ENCODE assay signal across 11 cellular contexts in the genomic region with DNA sequence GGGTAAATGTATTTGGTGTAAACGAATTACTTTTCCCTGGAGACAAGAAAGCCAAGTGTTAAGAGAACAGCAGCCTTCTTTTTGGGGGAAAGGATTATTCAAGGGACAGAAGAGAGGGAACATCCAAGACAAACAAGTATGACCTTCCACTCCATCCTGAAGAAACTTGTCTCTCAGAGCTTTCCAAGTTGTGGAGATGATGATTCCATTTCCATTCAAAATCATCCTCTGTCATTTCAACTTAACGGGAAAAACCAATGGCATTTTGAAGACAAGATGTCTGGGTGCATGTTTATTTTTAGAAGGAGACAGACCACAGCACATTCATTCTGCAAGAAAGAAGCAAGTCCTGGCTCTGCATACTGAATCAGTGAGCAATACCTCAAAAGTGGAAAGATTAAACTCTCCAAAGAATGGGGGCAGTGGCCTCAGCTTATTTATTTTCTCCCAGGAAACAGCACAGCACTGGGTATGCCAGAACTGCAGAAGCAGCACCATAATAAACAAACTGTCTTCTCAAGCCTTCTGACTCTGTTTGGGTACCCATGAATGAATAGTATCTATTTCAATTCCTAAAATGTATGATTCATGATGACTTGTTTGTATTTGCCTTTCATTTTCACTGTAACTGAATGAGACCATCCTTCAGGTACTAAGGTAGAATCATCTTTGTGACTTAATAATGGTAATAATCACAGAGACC.
DNase-seq lines count a peak whose midpoint lies in the region; TF ChIP-seq lines count a peak whose summit lies in the region.
"Had no signal": no experiment of that assay in that cellular context is flagged by ENCODE, and none has a peak within 500 bp of the region (broad histone marks: within the 10 kb centered on the region; RNA-seq: fewer than 3 reads in every experiment).

No MANE protein-coding gene starts in this region.

- WGBS in esophagus muscularis mucosa, result 25% methylated on average over 2 of the region's 2 CpGs

- H3K4me2 ChIP-seq in OCI-LY3 (ENCODE audit: low read length), result peak overlapping the region; percentile 26; the same call in 1 of the 2 replicates
- H3K4me2 ChIP-seq in osteoblast (ENCODE audit: insufficient read depth, low read length), result peak overlapping the region; percentile 62

- H3K27ac ChIP-seq in OCI-LY3 (ENCODE audit: low read length), result no peak overlapping the region
- no peak overlapping the region for H3K27ac ChIP-seq in esophagus muscularis mucosa (replicated peaks in 1 of 4)
- peak overlapping the region; percentile 76 for H3K27ac ChIP-seq in osteoblast (ENCODE audit: low read depth, low read length)
- H3K27ac ChIP-seq: heart right ventricle had no signal

- TF ChIP-seq POLR2A in esophagus muscularis mucosa (IDR thresholded peaks at IDR 0.05; ENCODE audit: low read depth), result no peak

- POLR2A ChIA-PET in BJ (lab: Charles Lee), result no interaction called here

- H3K36me3 ChIP-seq in BJ (ENCODE audit: control insufficient read depth, insufficient read depth, low read length) (no peaks in the 10 kb centered on the region), OCI-LY3 (replicated peaks; ENCODE audit: low read depth, low read length) (no peaks in the 10 kb centered on the region), esophagus muscularis mucosa (no peaks in the 10 kb centered on the region), osteoblast (ENCODE audit: insufficient read depth, low read length) (no peaks in the 10 kb centered on the region)
- H3K36me3 ChIP-seq: heart right ventricle had no signal

- H2AFZ ChIP-seq in OCI-LY3 (ENCODE audit: low read depth, low read length) (no peak overlapping the region), osteoblast (ENCODE audit: low read length) (peak overlapping the region; percentile 30)

- intact Hi-C loops in esophagus muscularis mucosa (cut with DNase I), result no loop called here

- CTCF ChIA-PET in BJ (lab: Yijun Ruan, JAX), result interaction anchor here (1.0 to 2.2 kb wide), 3 partner anchors 8 to 276 kb away, joined by 3 to 6 read pairs (median 3); no protein-coding TSS in a partner anchor

- H3K4me3 ChIP-seq in BJ (ENCODE audit: low read depth, low read length) (no peak overlapping the region), OCI-LY3 (ENCODE audit: low read length) (no peak overlapping the region), esophagus muscularis mucosa (no peak overlapping the region), osteoblast (ENCODE audit: insufficient read depth, low read length) (peak overlapping the region; percentile 24)
- H3K4me3 ChIP-seq: heart right ventricle had no signal

- H3K79me2 ChIP-seq in OCI-LY3 (ENCODE audit: low read length) (no peaks in the 10 kb centered on the region), osteoblast (ENCODE audit: insufficient read depth, low read length) (no peaks in the 10 kb centered on the region)

- no peak for TF ChIP-seq EP300 in esophagus muscularis mucosa (IDR thresholded peaks at IDR 0.05)

- peaks cover 26% of the 10 kb centered on the region for H3K4me1 ChIP-seq in OCI-LY3 (ENCODE audit: low read length)
- peaks cover 0 to 8% (median 3%) of the 10 kb centered on the region in 4 donors for H3K4me1 ChIP-seq in esophagus muscularis mucosa
- H3K4me1 ChIP-seq in osteoblast (ENCODE audit: insufficient read depth, low read length), result peaks cover 34% of the 10 kb centered on the region

- TF ChIP-seq CTCF in BJ (IDR thresholded peaks at IDR 0.05; ENCODE audit: insufficient read depth, low read depth, low read length) (no peak), OCI-LY3 (IDR thresholded peaks at IDR 0.05; ENCODE audit: low read depth, low read length) (no peak), esophagus muscularis mucosa (IDR thresholded peaks at IDR 0.05) (no peak), osteoblast (IDR thresholded peaks at IDR 0.05; ENCODE audit: extremely low read depth, low read depth, low read length) (no peak)

- no peaks in the 10 kb centered on the region for H4K20me1 ChIP-seq in OCI-LY3 (ENCODE audit: insufficient read depth, low read length)
- no peaks in the 10 kb centered on the region for H4K20me1 ChIP-seq in osteoblast (ENCODE audit: insufficient read depth, low read length)

- no peaks in the 10 kb centered on the region for H3K27me3 ChIP-seq in BJ (ENCODE audit: control insufficient read depth, insufficient read depth, low read length)
- no peaks in the 10 kb centered on the region for H3K27me3 ChIP-seq in OCI-LY3 (ENCODE audit: low read depth, low read length)
- no peaks in the 10 kb centered on the region for H3K27me3 ChIP-seq in esophagus muscularis mucosa
- no peaks in the 10 kb centered on the region for H3K27me3 ChIP-seq in osteoblast (ENCODE audit: insufficient read depth, low read length)
- H3K27me3 ChIP-seq: heart right ventricle had no signal

- peak; percentile 73 for DNase-seq in BJ (ENCODE audit: low read depth)
- DNase-seq in esophagus muscularis mucosa (ENCODE audit: extremely low spot score), result peak; percentile 39
- DNase-seq in osteoblast (ENCODE audit: insufficient read length, low spot score, missing footprints), result peak; percentile 63
- no peak for DNase-seq in NCI-H524 (lab: John Stamatoyannopoulos, UW)
- no peak for DNase-seq in stimulated activated naive CD4-positive, alpha-beta T cell treated with Interleukin-2 at 50 U/mL for 16 hours (lab: John Stamatoyannopoulos, UW)
- DNase-seq in dermis blood vessel endothelial cell, result no peak
- no peak for DNase-seq in NCI-H345 treated with DMSO at 0.1 percent for 48 hours (lab: John Stamatoyannopoulos, UW; ENCODE audit: unreplicated experiment)
- DNase-seq: activated naive CD4-positive, alpha-beta T cell treated with anti-CD3 and anti-CD28 coated beads for 36 hours; heart right ventricle; NCI-H2171 treated with DMSO at 0.1 percent for 48 hours had no signal

- H3K9ac ChIP-seq in OCI-LY3 (ENCODE audit: low read length), result no peak overlapping the region

- no peaks in the 10 kb centered on the region for H3K9me3 ChIP-seq in OCI-LY3 (ENCODE audit: insufficient read depth, low read length)
- H3K9me3 ChIP-seq in esophagus muscularis mucosa, result no peaks in the 10 kb centered on the region
- H3K9me3 ChIP-seq in osteoblast (ENCODE audit: low read depth, low read length), result no peaks in the 10 kb centered on the region

Comparison
In these comparisons a context has a peak if more than half of its experiments do, and no peak if none do; other contexts are left out.
1. DNase-seq: peak in BJ (single experiment), esophagus muscularis mucosa (single experiment) and osteoblast (single experiment); none in NCI-H524 (0 of 2), stimulated activated naive CD4-positive, alpha-beta T cell treated with Interleukin-2 at 50 U/mL for 16 hours (single experiment), dermis blood vessel endothelial cell (single experiment) and NCI-H345 treated with DMSO at 0.1 percent for 48 hours (single experiment).